Comparison of ENCODE assay signal across 8 cellular contexts in the genomic region with DNA sequence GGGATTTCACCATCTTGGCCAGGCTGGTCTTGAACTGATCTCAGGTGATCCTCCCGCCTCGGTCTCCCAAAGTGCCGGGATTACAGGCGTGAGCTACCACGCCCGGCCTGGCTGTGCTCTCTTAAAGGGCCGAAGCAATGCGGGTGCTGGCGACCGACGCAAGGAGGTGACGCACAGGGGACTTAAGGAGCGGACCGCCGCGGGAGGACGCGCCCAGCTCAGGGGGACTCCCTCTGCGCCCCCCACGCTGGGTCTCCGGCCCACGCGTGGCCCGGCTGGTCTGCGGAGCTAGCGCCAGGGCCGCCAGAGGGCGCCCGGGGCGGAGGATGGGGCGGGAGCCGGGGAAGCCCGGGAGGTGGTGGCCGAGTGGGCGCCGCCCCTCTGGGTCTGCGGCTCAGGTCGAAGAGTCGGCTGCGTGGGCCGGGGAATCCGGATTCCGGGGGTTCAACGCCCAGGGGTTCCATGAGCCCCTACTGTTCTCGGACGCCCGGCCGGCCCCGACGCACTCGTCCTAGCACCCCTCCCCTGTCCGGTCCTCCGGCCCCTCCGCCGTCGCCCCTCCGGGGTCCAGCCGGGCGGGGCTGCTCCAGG. TPM values are rescaled to one million over a fixed set of nuclear protein-coding genes. Genes with fewer than 3 reads are reported as not detected.
DNase-seq lines count a peak whose midpoint lies in the region; ATAC-seq and TF ChIP-seq lines count a peak whose summit lies in the region.

No MANE protein-coding gene starts in this region.

- H3K36me3 ChIP-seq in NT2/D1 (ENCODE audit: insufficient read depth, insufficient read length, low read length): peaks cover 9% of the 10 kb centered on the region
- H3K36me3 ChIP-seq in esophagus (ENCODE audit: control insufficient read depth in 2 of 2, insufficient read depth in 2 of 2, low read length in 1 of 2): peaks cover 0 to 4% of the 10 kb centered on the region in 2 donors
- H3K36me3 ChIP-seq in muscle layer of duodenum (ENCODE audit: control insufficient read depth in 1 of 2, insufficient read depth in 2 of 2, low read length in 2 of 2): peaks cover 0 to 3% of the 10 kb centered on the region in 2 donors

- peaks cover 6% of the 10 kb centered on the region for H3K27me3 ChIP-seq in NT2/D1 (ENCODE audit: insufficient read depth, insufficient read length)
- H3K27me3 ChIP-seq in esophagus (ENCODE audit: control insufficient read depth in 1 of 2, insufficient read depth in 2 of 2, low read length in 2 of 2): no peaks in the 10 kb centered on the region
- H3K27me3 ChIP-seq in muscle layer of duodenum (ENCODE audit: low read depth, low read length): peaks cover 18% of the 10 kb centered on the region

- H3K27ac ChIP-seq in esophagus (ENCODE audit: low read depth in 2 of 2, low read length in 1 of 2) (peak overlapping the region; percentile 34 to 75), muscle layer of duodenum (ENCODE audit: low read length) (no peak overlapping the region)

- WGBS in esophagus, 2 donors: 0 to 1% methylated on average over 59 of the region's 59 CpGs

- ATAC-seq in GM18868 (IDR thresholded peaks at IDR 0.05; ENCODE audit: unreplicated experiment): peak; percentile 76
- peak; percentile 71 for ATAC-seq in HG03175 (IDR thresholded peaks at IDR 0.05; ENCODE audit: unreplicated experiment)

- H3K9me3 ChIP-seq in NT2/D1 (ENCODE audit: insufficient read depth, low read length): no peaks in the 10 kb centered on the region
- H3K9me3 ChIP-seq in esophagus (ENCODE audit: control insufficient read depth in 2 of 2, insufficient read depth in 1 of 2, low read depth in 1 of 2, low read length in 1 of 2): no peaks in the 10 kb centered on the region
- no peaks in the 10 kb centered on the region for H3K9me3 ChIP-seq in muscle layer of duodenum (ENCODE audit: control insufficient read depth in 1 of 2, low read length in 2 of 2)

- peak overlapping the region; percentile 90 for H3K4me3 ChIP-seq in AG09309 (ENCODE audit: control insufficient read depth, low read depth, low read length)
- H3K4me3 ChIP-seq in NT2/D1 (ENCODE audit: insufficient read length, low read depth): peak overlapping the region; percentile 80
- peak overlapping the region; percentile 62 to 64 for H3K4me3 ChIP-seq in esophagus (ENCODE audit: low read depth in 1 of 2, low read length in 2 of 2)
- H3K4me3 ChIP-seq in muscle layer of duodenum (ENCODE audit: low read depth in 1 of 2, low read length in 2 of 2): peak overlapping the region; percentile 48 to 94

- H3K4me1 ChIP-seq in NT2/D1 (ENCODE audit: insufficient read depth, insufficient read length) (peaks cover 9% of the 10 kb centered on the region), esophagus (ENCODE audit: control insufficient read depth in 2 of 2, insufficient read depth in 2 of 2, low read length in 1 of 2) (peaks cover 4 to 7% of the 10 kb centered on the region in 2 donors), muscle layer of duodenum (ENCODE audit: control insufficient read depth in 1 of 2, insufficient read depth in 2 of 2, low read length in 2 of 2) (peaks cover 0 to 25% of the 10 kb centered on the region in 2 donors)

- TF ChIP-seq CTCF in AG09309 (IDR thresholded peaks at IDR 0.05; ENCODE audit: control insufficient read depth, insufficient read depth, low read depth, low read length, missing control alignments): peak; percentile 53

- DNase-seq in AG09309 (ENCODE audit: low read depth) (no peak), NT2/D1 (ENCODE audit: low read depth, low spot score) (no peak), activated T-cell treated with anti-CD3 and anti-CD28 coated beads for 48 hours (ENCODE audit: low read depth) (peak; percentile 68)
- DNase-seq in stimulated activated CD8-positive, alpha-beta memory T cell treated with anti-CD3 and anti-CD28 coated beads, Interleukin-7, amount 100 ng/mL, for 48 hours (ENCODE audit: extremely low read depth in 1 of 2, low read depth in 1 of 2): peak; percentile 43 to 49

- H3K9ac ChIP-seq in NT2/D1 (ENCODE audit: insufficient read length, low read depth): peak overlapping the region; percentile 83

RNA-seq across cellular contexts. Expression of gene CERCAM, which starts 0.5 kb away (rescaled TPM):
- polyA plus RNA-seq in esophagus: 1 to 10 TPM; 7.2 to 9.6 TPM

RNA-seq across cellular contexts. Expression of gene ODF2, which starts 35.7 kb away (rescaled TPM):
- polyA plus RNA-seq in esophagus: 10 to 100 TPM; 10.0 to 12.6 TPM

RNA-seq across cellular contexts. Expression of gene URM1, which starts 49.0 kb away (rescaled TPM):
- 10 to 100 TPM; 18.7 to 42.2 TPM for polyA plus RNA-seq in esophagus

Comparison
In these comparisons a context has a peak if more than half of its experiments do, and no peak if none do; other contexts are left out.
1. DNase-seq: peak in activated T-cell treated with anti-CD3 and anti-CD28 coated beads for 48 hours (single experiment) and stimulated activated CD8-positive, alpha-beta memory T cell treated with anti-CD3 and anti-CD28 coated beads, Interleukin-7, amount 100 ng/mL, for 48 hours (2 of 2); none in AG09309 (single experiment) and NT2/D1 (single experiment).
2. Peak in every context shown above with its lines, with median percentiles within 50 percentile points of each other: H3K4me3 ChIP-seq.